8 cellular contexts compared by ENCODE assay signal in genomic region chr1:111619635-111620411, GRCh38.
DNase-seq lines count a peak whose midpoint lies in the region; ATAC-seq and FAIRE-seq lines count a peak whose summit lies in the region.

Gene RAP1A (plus strand): TSS chr1:111619789. CDS start chr1:111691361, 71,572 bp downstream.

- peak; percentile 70 for FAIRE-seq in GM19239 (lab: Jason Lieb, UNC)

- DNase-seq in AG20443 (ENCODE audit: low spot score), result peak; percentile 99
- DNase-seq in GM19239 (ENCODE audit: insufficient read length, low spot score), result peak; percentile 76
- DNase-seq in NCI-H69 (lab: John Stamatoyannopoulos, UW), result peak; percentile 89
- DNase-seq in activated CD4-positive, alpha-beta T cell treated with anti-CD3 and anti-CD28 coated beads, Interleukin-2, amount 50 U/mL, for 24 hours (ENCODE audit: low read depth in 1 of 2, low spot score in 1 of 2), result peak; percentile 94 to 95
- peak; percentile 32 for DNase-seq in cortex of kidney (lab: John Stamatoyannopoulos, UW)
- peak; percentile 97 for DNase-seq in left kidney (ENCODE audit: low read depth, low spot score)
- DNase-seq in stimulated activated CD4-positive, alpha-beta T cell treated with anti-CD3 and anti-CD28 coated beads, Interleukin-1b, Interleukin-23, amount 100 ng/mL, for 4 hours (ENCODE audit: low read depth in 2 of 2), result peak; percentile 95 to 97

- peak; percentile 43 for ATAC-seq in HG03520 (IDR thresholded peaks at IDR 0.05; ENCODE audit: unreplicated experiment)

Comparison
In these comparisons a context has a peak if more than half of its experiments do, and no peak if none do; other contexts are left out.
1. Peak in every context shown above with its lines: DNase-seq and ATAC-seq.
2. DNase-seq: peak in every context shown above with its lines; median percentile 99 in AG20443; 97 in left kidney; 96 in stimulated activated CD4-positive, alpha-beta T cell treated with anti-CD3 and anti-CD28 coated beads, Interleukin-1b, Interleukin-23, amount 100 ng/mL, for 4 hours; 94 in activated CD4-positive, alpha-beta T cell treated with anti-CD3 and anti-CD28 coated beads, Interleukin-2, amount 50 U/mL, for 24 hours; 89 in NCI-H69; 76 in GM19239; 32 in cortex of kidney.